23 cellular contexts compared by ENCODE assay signal in the genomic region with DNA sequence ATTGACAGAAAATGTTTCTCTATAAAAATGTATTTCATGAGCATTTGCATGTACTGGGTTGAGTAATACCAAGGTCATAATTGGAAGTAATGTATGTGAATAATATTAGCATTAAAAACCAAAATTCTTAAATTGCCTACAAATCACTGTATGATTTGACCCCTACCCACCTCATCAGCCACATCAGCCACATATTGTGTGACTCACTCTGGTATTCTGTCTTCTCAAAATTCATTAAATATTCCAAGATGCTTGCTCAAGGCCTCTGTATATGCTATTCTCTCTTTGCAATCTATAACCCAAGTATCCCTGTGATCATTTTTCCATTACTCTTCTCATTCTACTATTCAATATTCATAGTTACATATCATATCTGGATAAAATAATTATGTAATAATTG.
"Had no signal": no experiment of that assay in that cellular context is flagged by ENCODE, and none has a peak within 500 bp of the region (broad histone marks: within the 10 kb centered on the region; RNA-seq: fewer than 3 reads in every experiment).

No MANE protein-coding gene starts in this region.

- H3K36me3 ChIP-seq: cardiac muscle cell, pancreas, right lobe of liver had no signal

- DNase-seq: activated CD4-positive, alpha-beta T cell treated with anti-CD3 and anti-CD28 coated beads, Interleukin-2, amount 10 ng/mL, durations not matched to agents 24 days and 14 days; activated CD4-positive, CD25-positive, alpha-beta regulatory T cell; activated CD8-positive, alpha-beta T cell treated with anti-CD3 and anti-CD28 coated beads for 36 hours; activated naive CD4-positive, alpha-beta T cell treated with Interleukin-2 at 50 U/mL for 16 hours; activated naive CD8-positive, alpha-beta T cell treated with anti-CD3 and anti-CD28 coated beads, Interleukin-2, amount 10 ng/mL, durations not matched to agents 7 days and 5 days; activated T-cell treated with anti-CD3 and anti-CD28 coated beads, Interleukin-2, amount 50 U/mL, for 1 hour; aorta; foreskin melanocyte; glutamatergic neuron; hippocampal formation; islet precursor cell; natural killer cell; pancreas; right lobe of liver; stimulated activated CD4-positive, alpha-beta T cell treated with anti-CD3 and anti-CD28 coated beads, Interleukin-4, amount 100 ng/mL, for 24 hours; stomach; T-helper 9 cell; testis had no signal

- H3K9me3 ChIP-seq: pancreas, right lobe of liver, stomach, testis had no signal

- H3K27me3 ChIP-seq: cardiac muscle cell, pancreas, right lobe of liver, stomach, testis had no signal

- ATAC-seq: activated CD8-positive, alpha-beta T cell treated with anti-CD3 and anti-CD28 coated beads for 36 hours; activated T-helper 17 cell treated with anti-CD3 and anti-CD28 coated beads, Interleukin-2, amount 50 U/mL, for 72 hours; natural killer cell; pancreas; right lobe of liver; stimulated activated effector memory CD8-positive, alpha-beta T cell treated with anti-CD3 and anti-CD28 coated beads, Interleukin-12 subunit alpha, Interleukin-12 subunit beta, amount 100 ng/mL, for 72 hours had no signal

- H3K27ac ChIP-seq: cardiac muscle cell, pancreas, right lobe of liver, stomach, testis had no signal

- H3K4me3 ChIP-seq: cardiac muscle cell, lung, pancreas, right lobe of liver, smooth muscle cell, stomach, testis had no signal

- H3K4me1 ChIP-seq: pancreas, right lobe of liver, stomach, testis had no signal
